ENCODE assay signal across 1 cellular context in genomic region chr3:18872466-18872865, GRCh38.
TF ChIP-seq lines count a peak whose summit lies in the region.

No MANE protein-coding gene starts in this region.

TF ChIP-seq in HepG2, 621 proteins besides CTCF, POLR2A, EP300 and RAD21 (continued from another document):
- no peak for TF ChIP-seq ZBTB2 (CRISPR knock-in tag; IDR thresholded peaks at IDR 0.05; ENCODE audit: low read depth)
- TF ChIP-seq, protein P1, sequence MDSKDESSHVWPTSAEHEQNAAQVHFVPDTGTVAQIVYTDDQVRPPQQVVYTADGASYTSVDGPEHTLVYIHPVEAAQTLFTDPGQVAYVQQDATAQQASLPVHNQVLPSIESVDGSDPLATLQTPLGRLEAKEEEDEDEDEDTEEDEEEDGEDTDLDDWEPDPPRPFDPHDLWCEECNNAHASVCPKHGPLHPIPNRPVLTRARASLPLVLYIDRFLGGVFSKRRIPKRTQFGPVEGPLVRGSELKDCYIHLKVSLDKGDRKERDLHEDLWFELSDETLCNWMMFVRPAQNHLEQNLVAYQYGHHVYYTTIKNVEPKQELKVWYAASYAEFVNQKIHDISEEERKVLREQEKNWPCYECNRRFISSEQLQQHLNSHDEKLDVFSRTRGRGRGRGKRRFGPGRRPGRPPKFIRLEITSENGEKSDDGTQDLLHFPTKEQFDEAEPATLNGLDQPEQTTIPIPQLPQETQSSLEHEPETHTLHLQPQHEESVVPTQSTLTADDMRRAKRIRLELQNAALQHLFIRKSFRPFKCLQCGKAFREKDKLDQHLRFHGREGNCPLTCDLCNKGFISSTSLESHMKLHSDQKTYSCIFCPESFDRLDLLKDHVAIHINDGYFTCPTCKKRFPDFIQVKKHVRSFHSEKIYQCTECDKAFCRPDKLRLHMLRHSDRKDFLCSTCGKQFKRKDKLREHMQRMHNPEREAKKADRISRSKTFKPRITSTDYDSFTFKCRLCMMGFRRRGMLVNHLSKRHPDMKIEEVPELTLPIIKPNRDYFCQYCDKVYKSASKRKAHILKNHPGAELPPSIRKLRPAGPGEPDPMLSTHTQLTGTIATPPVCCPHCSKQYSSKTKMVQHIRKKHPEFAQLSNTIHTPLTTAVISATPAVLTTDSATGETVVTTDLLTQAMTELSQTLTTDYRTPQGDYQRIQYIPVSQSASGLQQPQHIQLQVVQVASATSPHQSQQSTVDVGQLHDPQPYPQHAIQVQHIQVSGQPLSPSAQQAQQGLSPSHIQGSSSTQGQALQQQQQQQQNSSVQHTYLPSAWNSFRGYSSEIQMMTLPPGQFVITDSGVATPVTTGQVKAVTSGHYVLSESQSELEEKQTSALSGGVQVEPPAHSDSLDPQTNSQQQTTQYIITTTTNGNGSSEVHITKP (CRISPR knock-in tag; IDR thresholded peaks at IDR 0.05; ENCODE audit: low read depth) = no peak
- no peak for TF ChIP-seq CHD4 (IDR thresholded peaks at IDR 0.05; ENCODE audit: borderline replicate concordance, low read length)
- no peak for TF ChIP-seq ZNF12 (CRISPR knock-in tag; IDR thresholded peaks at IDR 0.05)
- no peak for TF ChIP-seq ZNF329 (CRISPR knock-in tag; IDR thresholded peaks at IDR 0.05; ENCODE audit: low read depth)
- TF ChIP-seq RARA (CRISPR knock-in tag; IDR thresholded peaks at IDR 0.05) = no peak
TF ChIP-seq in HepG2: peak in this region for 0.
